ENCODE assay signal across 18 cellular contexts in the genomic region with DNA sequence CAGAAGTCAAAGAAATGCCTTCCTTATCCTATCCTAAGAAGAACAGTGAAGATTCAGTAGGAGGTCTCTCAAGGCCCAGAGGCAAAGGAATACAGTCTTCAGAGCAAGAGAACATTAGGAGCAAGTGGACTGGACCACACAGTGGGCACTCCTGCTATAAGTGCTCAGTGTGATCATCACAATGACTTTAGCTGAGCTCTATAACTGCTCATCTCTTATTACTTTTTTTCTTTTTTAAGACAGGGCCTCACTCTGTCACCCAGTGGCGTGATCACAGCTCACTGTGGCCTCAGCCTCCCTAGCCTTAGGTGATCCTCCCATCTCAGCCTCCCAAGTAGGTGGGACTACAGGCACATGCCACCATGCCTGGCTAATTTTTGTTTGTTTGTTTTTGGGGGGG. TPM values are rescaled to one million over a fixed set of nuclear protein-coding genes. Genes with fewer than 3 reads are reported as not detected.
DNase-seq lines count a peak whose midpoint lies in the region; ATAC-seq and TF ChIP-seq lines count a peak whose summit lies in the region.
"Had no signal": no experiment of that assay in that cellular context is flagged by ENCODE, and none has a peak within 500 bp of the region (broad histone marks: within the 10 kb centered on the region; RNA-seq: fewer than 3 reads in every experiment).

No MANE protein-coding gene starts in this region.

- H3K9me3 ChIP-seq in breast epithelium (no peaks in the 10 kb centered on the region), ascending aorta (no peaks in the 10 kb centered on the region), tibial artery (no peaks in the 10 kb centered on the region), MG63 (no peaks in the 10 kb centered on the region)
- H3K9me3 ChIP-seq: BE2C, Caco-2, HAP-1 had no signal

- H3K4me3 Mint-ChIP-seq in MCF 10A (ENCODE audit: unreplicated experiment), result no peak overlapping the region
- H3K4me3 Mint-ChIP-seq: CD4-positive, CD25-positive, alpha-beta regulatory T cell; T-cell had no signal

- H3K9me3 Mint-ChIP-seq in MCF 10A (ENCODE audit: unreplicated experiment), result no peaks in the 10 kb centered on the region
- H3K9me3 Mint-ChIP-seq: CD4-positive, CD25-positive, alpha-beta regulatory T cell; T-cell had no signal

- no peaks in the 10 kb centered on the region for H3K27me3 Mint-ChIP-seq in MCF 10A (ENCODE audit: insufficient read depth, unreplicated experiment)

- H3K27ac ChIP-seq in breast epithelium, result no peak overlapping the region
- H3K27ac ChIP-seq in ascending aorta, result peak overlapping the region; percentile 21 to 50
- peak overlapping the region; percentile 61 to 69 for H3K27ac ChIP-seq in tibial artery
- H3K27ac ChIP-seq: 22Rv1, GM23248 had no signal

- CTCF ChIA-PET in MCF 10A (lab: Yijun Ruan, JAX), result interaction anchor here (0.6 to 10.5 kb wide), 16 partner anchors 9 to 663 kb away, joined by 3 to 209 read pairs (median 3); a partner anchor contains a TSS

- peak; percentile 17 for ATAC-seq in HG03280 (IDR thresholded peaks at IDR 0.05; ENCODE audit: unreplicated experiment)
- ATAC-seq in GM21526 (IDR thresholded peaks at IDR 0.05; ENCODE audit: low FRiP score, unreplicated experiment), result no peak
- ATAC-seq: T-cell had no signal

- H3K4me3 ChIP-seq in breast epithelium (no peak overlapping the region), ascending aorta (no peak overlapping the region), tibial artery (no peak overlapping the region), MG63 (no peak overlapping the region)
- H3K4me3 ChIP-seq: GM23248, HAP-1 had no signal

- no peak for TF ChIP-seq POLR2A in breast epithelium (IDR thresholded peaks at IDR 0.05)

- H3K4me1 Mint-ChIP-seq in MCF 10A (ENCODE audit: insufficient read depth, unreplicated experiment), result peaks cover 15% of the 10 kb centered on the region
- H3K4me1 Mint-ChIP-seq: CD4-positive, CD25-positive, alpha-beta regulatory T cell; T-cell had no signal

- intact Hi-C loops in MCF 10A (cut with micrococcal nuclease), result loop anchor here (2.0 to 5.0 kb wide), 4 partner anchors 50 to 664 kb away; no protein-coding TSS in a partner anchor
- intact Hi-C loops in breast epithelium (cut with DNase I; ENCODE audit: low total_unique reads), result no loop called here
- intact Hi-C loops in ascending aorta (cut with DNase I), result loop anchor here (5.0 kb wide), 2 partner anchors 66 to 189 kb away; no protein-coding TSS in a partner anchor
- intact Hi-C loops in tibial artery (cut with DNase I; ENCODE audit: low total_unique reads), result loop anchor here (5.0 kb wide), 1 partner anchor 39 kb away; no protein-coding TSS in a partner anchor

- peaks cover 11% of the 10 kb centered on the region for H3K36me3 Mint-ChIP-seq in MCF 10A (ENCODE audit: insufficient read depth, unreplicated experiment)
- H3K36me3 Mint-ChIP-seq: CD4-positive, CD25-positive, alpha-beta regulatory T cell; T-cell had no signal

- H3K4me1 ChIP-seq in breast epithelium (no peaks in the 10 kb centered on the region), ascending aorta (peaks cover 0 to 33% of the 10 kb centered on the region in 2 donors), tibial artery (peaks cover 0 to 98% (median 24%) of the 10 kb centered on the region in 4 donors)
- H3K4me1 ChIP-seq: BE2C, Caco-2, HAP-1 had no signal

- H3K27ac Mint-ChIP-seq in MCF 10A (ENCODE audit: low read depth, unreplicated experiment), result peak overlapping the region; percentile 71
- H3K27ac Mint-ChIP-seq: CD4-positive, CD25-positive, alpha-beta regulatory T cell; T-cell had no signal

- DNase-seq in MCF 10A (ENCODE audit: unreplicated experiment), result no peak
- DNase-seq in breast epithelium (ENCODE audit: low spot score in 2 of 2), result no peak
- no peak for DNase-seq in ascending aorta (ENCODE audit: low spot score in 2 of 2)
- no peak for DNase-seq in tibial artery
- no peak for DNase-seq in HPDE6-E6E7 (ENCODE audit: extremely low spot score)
- DNase-seq in MG63, result no peak
- DNase-seq: NCI-H748 treated with DMSO at 0.1 percent for 48 hours; NK-92 treated with Interleukin-12 subunit alpha and Interleukin-12 subunit beta, amount 100 ng/mL, for 24 hours; SIG-M5 had no signal

- H3K36me3 ChIP-seq in breast epithelium, result no peaks in the 10 kb centered on the region
- peaks cover 0 to under 1% of the 10 kb centered on the region in 2 donors for H3K36me3 ChIP-seq in ascending aorta
- H3K36me3 ChIP-seq in tibial artery, result peaks cover 0 to 6% (median 0%) of the 10 kb centered on the region in 3 donors
- H3K36me3 ChIP-seq in MG63, result no peaks in the 10 kb centered on the region
- H3K36me3 ChIP-seq: BE2C, HAP-1 had no signal

- POLR2A ChIA-PET in MCF 10A (lab: Yijun Ruan, JAX), result interaction anchor here (1.1 kb wide), 1 partner anchor 49 kb away, joined by 4 read pairs; a partner anchor contains a TSS

- H3K27me3 ChIP-seq in breast epithelium (no peaks in the 10 kb centered on the region), ascending aorta (no peaks in the 10 kb centered on the region), tibial artery (no peaks in the 10 kb centered on the region), MG63 (no peaks in the 10 kb centered on the region)

- TF ChIP-seq CTCF in MCF 10A (IDR thresholded peaks at IDR 0.05; ENCODE audit: unreplicated experiment) (no peak), breast epithelium (IDR thresholded peaks at IDR 0.05) (no peak), ascending aorta (IDR thresholded peaks at IDR 0.05) (no peak), tibial artery (IDR thresholded peaks at IDR 0.05) (no peak)

- BruUV-seq in MCF 10A (replicated peaks; lab: Mats Ljungman, UMichigan), result no TSS peak

RNA-seq across cellular contexts. Expression of a gene that starts 48.1 kb away (rescaled TPM):
- total RNA-seq in MCF 10A (2022), result 29.1 and 112 TPM in 2 replicates
- 10 to 100 TPM in 2 of 3 donors, 1 to 10 TPM in 1; 9.2 to 43.6 (median 13.6) TPM for total RNA-seq in breast epithelium
- 459 TPM for total RNA-seq in ascending aorta
- total RNA-seq in MG63 (2014; rRNA removed; shearing (Covaris generic); ENCODE audit: low replicate concordance), result 11.8 and 19.1 TPM in 2 replicates
- total RNA-seq: Caco-2; CD4-positive, CD25-positive, alpha-beta regulatory T cell had no signal

Comparison
In these comparisons a context has a peak if more than half of its experiments do, and no peak if none do; other contexts are left out.
1. H3K27ac ChIP-seq: peak in ascending aorta (2 of 2) and tibial artery (2 of 2); none in breast epithelium (0 of 2).